17 cellular contexts compared by ENCODE assay signal in the genomic region with DNA sequence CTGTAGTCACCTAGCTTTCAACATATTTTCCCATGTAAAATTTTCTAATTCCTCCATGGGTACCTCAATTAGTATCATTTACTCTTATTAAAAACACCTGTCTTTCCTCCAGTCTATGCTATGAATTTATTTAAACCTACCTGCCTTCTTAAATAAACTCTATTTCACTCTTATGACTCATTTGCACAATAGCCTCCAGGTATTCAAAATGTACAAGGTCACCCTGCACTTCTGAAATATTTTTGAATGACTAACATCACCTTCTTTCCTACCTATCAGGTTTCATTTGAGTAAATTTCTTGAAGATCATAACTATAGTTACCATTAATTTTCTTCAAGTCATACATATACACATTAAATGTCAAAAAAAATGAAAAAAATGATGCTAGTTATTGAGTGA.
DNase-seq lines count a peak whose midpoint lies in the region; ATAC-seq and TF ChIP-seq lines count a peak whose summit lies in the region.
"Had no signal": no experiment of that assay in that cellular context is flagged by ENCODE, and none has a peak within 500 bp of the region (broad histone marks: within the 10 kb centered on the region; RNA-seq: fewer than 3 reads in every experiment).

No MANE protein-coding gene starts in this region.

- DNase-seq in SIG-M5 treated with dmso at 0.1 percent for 504 hours (lab: John Stamatoyannopoulos, UW; ENCODE audit: unreplicated experiment) (peak; percentile 28), SIG-M5 (lab: John Stamatoyannopoulos, UW) (no peak), RWPE2 (ENCODE audit: low spot score) (no peak), epithelial cell of prostate (ENCODE audit: low read depth, low spot score) (peak; percentile 6), renal cortical epithelial cell (ENCODE audit: low read depth) (peak; percentile 49), NCI-H1105 treated with DMSO at 0.1 percent for 48 hours (lab: John Stamatoyannopoulos, UW) (no peak), SKM-1 (lab: John Stamatoyannopoulos, UW; ENCODE audit: unreplicated experiment) (no peak)
- DNase-seq: 8988T; AML-193; CD8-positive, alpha-beta memory T cell; DMS79; HCEC 1CT; HFFc6; IMR-90 had no signal

- H3K9me3 ChIP-seq in RWPE2 (ENCODE audit: severe bottlenecking): no peaks in the 10 kb centered on the region
- H3K9me3 ChIP-seq: BLaER1 had no signal

- H3K4me1 ChIP-seq in RWPE2 (ENCODE audit: insufficient read depth, poor library complexity, severe bottlenecking): peaks cover 8% of the 10 kb centered on the region
- H3K4me1 ChIP-seq: BLaER1 had no signal

- no peak for TF ChIP-seq CTCF in RWPE2 (IDR thresholded peaks at IDR 0.05; ENCODE audit: poor library complexity, severe bottlenecking)

- H3K27ac ChIP-seq in RWPE2 (ENCODE audit: poor library complexity, severe bottlenecking) (no peak overlapping the region), epithelial cell of prostate (no peak overlapping the region)
- H3K27ac ChIP-seq: BLaER1 had no signal

- no peaks in the 10 kb centered on the region for H3K36me3 ChIP-seq in RWPE2 (ENCODE audit: low read depth)
- H3K36me3 ChIP-seq: BLaER1 had no signal

- H3K27me3 ChIP-seq in RWPE2 (ENCODE audit: insufficient read depth, poor library complexity, severe bottlenecking): no peaks in the 10 kb centered on the region
- H3K27me3 ChIP-seq: BLaER1 had no signal

- ATAC-seq in RWPE2 (ENCODE audit: low read depth): peak; percentile 64; the same call in 2 of the 3 replicates
- ATAC-seq in HG03039 (IDR thresholded peaks at IDR 0.05; ENCODE audit: unreplicated experiment): no peak
- ATAC-seq: GM12878 had no signal

- H3K4me3 ChIP-seq in RWPE2 (ENCODE audit: severe bottlenecking): no peak overlapping the region
- H3K4me3 ChIP-seq: BLaER1, GM12878 had no signal

Comparison
In these comparisons a context has a peak if more than half of its experiments do, and no peak if none do; other contexts are left out.
1. DNase-seq: peak in SIG-M5 treated with dmso at 0.1 percent for 504 hours (single experiment), epithelial cell of prostate (single experiment) and renal cortical epithelial cell (single experiment); none in SIG-M5 (single experiment), RWPE2 (single experiment), NCI-H1105 treated with DMSO at 0.1 percent for 48 hours (single experiment) and SKM-1 (single experiment).